In the genomic region with DNA sequence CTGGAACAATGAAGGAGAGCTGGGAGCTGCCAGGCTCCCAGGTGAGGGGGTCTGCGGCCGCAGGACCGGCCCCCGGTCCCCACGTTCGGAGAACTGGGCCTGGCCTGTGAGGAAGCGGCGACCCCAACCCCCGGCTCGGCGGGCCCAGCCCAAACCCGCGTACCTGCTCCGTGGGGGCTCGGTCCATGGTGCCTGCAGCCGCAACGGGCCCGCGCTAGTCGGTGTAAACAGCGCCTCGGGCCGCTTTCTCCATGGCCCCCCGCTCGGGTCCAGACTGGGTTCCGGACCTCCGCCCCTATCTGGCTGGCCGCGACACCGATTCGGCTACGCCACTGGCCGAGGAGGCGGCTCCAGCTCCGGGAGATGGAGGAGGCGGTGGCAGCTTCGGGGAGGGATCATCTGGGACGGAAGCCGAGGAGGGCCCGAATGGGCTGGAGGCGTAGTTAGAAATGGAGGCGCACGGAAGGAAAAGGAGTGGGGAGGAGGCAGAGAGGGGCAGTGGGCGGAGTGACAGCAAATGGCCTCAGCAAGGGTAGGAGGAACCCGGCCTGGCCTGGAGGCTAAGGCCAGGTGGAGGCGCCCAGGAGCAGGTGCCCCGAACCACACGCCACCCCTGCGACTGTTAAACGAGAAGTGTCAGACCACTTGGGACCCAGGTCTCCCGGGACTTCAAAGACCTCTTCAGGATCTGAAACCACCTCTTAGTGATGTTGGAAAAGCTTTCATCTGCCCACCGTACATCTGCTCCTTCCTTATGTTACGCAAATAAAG, we compare ENCODE assay signal across 1 cellular context.
TF ChIP-seq lines count a peak whose summit lies in the region.

A gene with protein sequence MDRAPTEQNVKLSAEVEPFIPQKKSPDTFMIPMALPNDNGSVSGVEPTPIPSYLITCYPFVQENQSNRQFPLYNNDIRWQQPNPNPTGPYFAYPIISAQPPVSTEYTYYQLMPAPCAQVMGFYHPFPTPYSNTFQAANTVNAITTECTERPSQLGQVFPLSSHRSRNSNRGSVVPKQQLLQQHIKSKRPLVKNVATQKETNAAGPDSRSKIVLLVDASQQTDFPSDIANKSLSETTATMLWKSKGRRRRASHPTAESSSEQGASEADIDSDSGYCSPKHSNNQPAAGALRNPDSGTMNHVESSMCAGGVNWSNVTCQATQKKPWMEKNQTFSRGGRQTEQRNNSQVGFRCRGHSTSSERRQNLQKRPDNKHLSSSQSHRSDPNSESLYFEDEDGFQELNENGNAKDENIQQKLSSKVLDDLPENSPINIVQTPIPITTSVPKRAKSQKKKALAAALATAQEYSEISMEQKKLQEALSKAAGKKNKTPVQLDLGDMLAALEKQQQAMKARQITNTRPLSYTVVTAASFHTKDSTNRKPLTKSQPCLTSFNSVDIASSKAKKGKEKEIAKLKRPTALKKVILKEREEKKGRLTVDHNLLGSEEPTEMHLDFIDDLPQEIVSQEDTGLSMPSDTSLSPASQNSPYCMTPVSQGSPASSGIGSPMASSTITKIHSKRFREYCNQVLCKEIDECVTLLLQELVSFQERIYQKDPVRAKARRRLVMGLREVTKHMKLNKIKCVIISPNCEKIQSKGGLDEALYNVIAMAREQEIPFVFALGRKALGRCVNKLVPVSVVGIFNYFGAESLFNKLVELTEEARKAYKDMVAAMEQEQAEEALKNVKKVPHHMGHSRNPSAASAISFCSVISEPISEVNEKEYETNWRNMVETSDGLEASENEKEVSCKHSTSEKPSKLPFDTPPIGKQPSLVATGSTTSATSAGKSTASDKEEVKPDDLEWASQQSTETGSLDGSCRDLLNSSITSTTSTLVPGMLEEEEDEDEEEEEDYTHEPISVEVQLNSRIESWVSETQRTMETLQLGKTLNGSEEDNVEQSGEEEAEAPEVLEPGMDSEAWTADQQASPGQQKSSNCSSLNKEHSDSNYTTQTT (minus strand): TSS at position 334 of the 771 bp plus-strand sequence. CDS start 147 bp downstream, at position 187.

TF ChIP-seq in HepG2, 621 proteins besides CTCF, POLR2A, EP300 and RAD21 (continued from another document):
- TF ChIP-seq ZNF766 (CRISPR knock-in tag; IDR thresholded peaks at IDR 0.05; ENCODE audit: borderline replicate concordance): peak; percentile 65; the same call in 1 of the 2 replicates
- TF ChIP-seq, protein P1, sequence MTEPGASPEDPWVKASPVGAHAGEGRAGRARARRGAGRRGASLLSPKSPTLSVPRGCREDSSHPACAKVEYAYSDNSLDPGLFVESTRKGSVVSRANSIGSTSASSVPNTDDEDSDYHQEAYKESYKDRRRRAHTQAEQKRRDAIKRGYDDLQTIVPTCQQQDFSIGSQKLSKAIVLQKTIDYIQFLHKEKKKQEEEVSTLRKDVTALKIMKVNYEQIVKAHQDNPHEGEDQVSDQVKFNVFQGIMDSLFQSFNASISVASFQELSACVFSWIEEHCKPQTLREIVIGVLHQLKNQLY (CRISPR knock-in tag; IDR thresholded peaks at IDR 0.05): peak; percentile 50; the same call in 1 of the 2 replicates
- TF ChIP-seq, protein P2, sequence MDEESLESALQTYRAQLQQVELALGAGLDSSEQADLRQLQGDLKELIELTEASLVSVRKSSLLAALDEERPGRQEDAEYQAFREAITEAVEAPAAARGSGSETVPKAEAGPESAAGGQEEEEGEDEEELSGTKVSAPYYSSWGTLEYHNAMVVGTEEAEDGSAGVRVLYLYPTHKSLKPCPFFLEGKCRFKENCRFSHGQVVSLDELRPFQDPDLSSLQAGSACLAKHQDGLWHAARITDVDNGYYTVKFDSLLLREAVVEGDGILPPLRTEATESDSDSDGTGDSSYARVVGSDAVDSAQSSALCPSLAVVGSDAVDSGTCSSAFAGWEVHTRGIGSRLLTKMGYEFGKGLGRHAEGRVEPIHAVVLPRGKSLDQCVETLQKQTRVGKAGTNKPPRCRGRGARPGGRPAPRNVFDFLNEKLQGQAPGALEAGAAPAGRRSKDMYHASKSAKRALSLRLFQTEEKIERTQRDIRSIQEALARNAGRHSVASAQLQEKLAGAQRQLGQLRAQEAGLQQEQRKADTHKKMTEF (CRISPR knock-in tag; IDR thresholded peaks at IDR 0.05): peak; percentile 96
- TF ChIP-seq, protein P3, sequence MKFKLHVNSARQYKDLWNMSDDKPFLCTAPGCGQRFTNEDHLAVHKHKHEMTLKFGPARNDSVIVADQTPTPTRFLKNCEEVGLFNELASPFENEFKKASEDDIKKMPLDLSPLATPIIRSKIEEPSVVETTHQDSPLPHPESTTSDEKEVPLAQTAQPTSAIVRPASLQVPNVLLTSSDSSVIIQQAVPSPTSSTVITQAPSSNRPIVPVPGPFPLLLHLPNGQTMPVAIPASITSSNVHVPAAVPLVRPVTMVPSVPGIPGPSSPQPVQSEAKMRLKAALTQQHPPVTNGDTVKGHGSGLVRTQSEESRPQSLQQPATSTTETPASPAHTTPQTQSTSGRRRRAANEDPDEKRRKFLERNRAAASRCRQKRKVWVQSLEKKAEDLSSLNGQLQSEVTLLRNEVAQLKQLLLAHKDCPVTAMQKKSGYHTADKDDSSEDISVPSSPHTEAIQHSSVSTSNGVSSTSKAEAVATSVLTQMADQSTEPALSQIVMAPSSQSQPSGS (CRISPR knock-in tag; IDR thresholded peaks at IDR 0.05): peak; percentile 72
- TF ChIP-seq, protein P4, sequence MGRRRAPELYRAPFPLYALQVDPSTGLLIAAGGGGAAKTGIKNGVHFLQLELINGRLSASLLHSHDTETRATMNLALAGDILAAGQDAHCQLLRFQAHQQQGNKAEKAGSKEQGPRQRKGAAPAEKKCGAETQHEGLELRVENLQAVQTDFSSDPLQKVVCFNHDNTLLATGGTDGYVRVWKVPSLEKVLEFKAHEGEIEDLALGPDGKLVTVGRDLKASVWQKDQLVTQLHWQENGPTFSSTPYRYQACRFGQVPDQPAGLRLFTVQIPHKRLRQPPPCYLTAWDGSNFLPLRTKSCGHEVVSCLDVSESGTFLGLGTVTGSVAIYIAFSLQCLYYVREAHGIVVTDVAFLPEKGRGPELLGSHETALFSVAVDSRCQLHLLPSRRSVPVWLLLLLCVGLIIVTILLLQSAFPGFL (CRISPR knock-in tag; IDR thresholded peaks at IDR 0.05): no peak
